ENCODE assay signal across 9 cellular contexts in the genomic region with DNA sequence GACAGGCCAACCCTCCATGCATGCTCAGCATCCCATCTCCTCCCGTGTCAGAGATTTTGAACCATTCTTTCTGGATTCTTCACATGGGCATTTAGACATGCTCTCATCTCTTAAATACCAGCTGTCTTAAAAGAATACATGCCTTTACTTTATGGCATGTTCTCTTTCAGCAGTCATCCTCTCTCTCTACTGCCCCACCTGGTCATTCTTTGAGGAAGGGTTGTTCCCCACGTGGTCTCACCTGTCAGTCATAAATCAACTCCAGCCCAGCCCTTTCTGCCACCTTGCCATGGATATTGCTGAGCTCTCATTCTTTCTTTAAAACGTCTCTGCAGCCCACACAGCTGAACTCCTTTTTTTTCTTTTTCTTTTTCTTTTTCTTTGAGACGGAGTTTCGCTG.
DNase-seq lines count a peak whose midpoint lies in the region; ATAC-seq and TF ChIP-seq lines count a peak whose summit lies in the region.
"Had no signal": no experiment of that assay in that cellular context is flagged by ENCODE, and none has a peak within 500 bp of the region (broad histone marks: within the 10 kb centered on the region; RNA-seq: fewer than 3 reads in every experiment).

No MANE protein-coding gene starts in this region.

- H3K9me3 ChIP-seq in DND-41 (ENCODE audit: insufficient read depth, low read length, severe bottlenecking) (no peaks in the 10 kb centered on the region), muscle layer of colon (ENCODE audit: low read length) (no peaks in the 10 kb centered on the region)
- H3K9me3 ChIP-seq: Peyer's patch had no signal

- ATAC-seq in DND-41 (ENCODE audit: insufficient read depth, low read depth) (no peak), GM19452 (IDR thresholded peaks at IDR 0.05; ENCODE audit: unreplicated experiment) (peak; percentile 42), GM21528 (IDR thresholded peaks at IDR 0.05; ENCODE audit: low FRiP score, unreplicated experiment) (no peak), GM19324 (IDR thresholded peaks at IDR 0.05; ENCODE audit: low FRiP score, unreplicated experiment) (no peak)

- H3K4me1 ChIP-seq in DND-41 (ENCODE audit: insufficient read depth, low read length) (no peaks in the 10 kb centered on the region), muscle layer of colon (ENCODE audit: insufficient read depth, low read length) (peaks cover 73% of the 10 kb centered on the region)

- H3K9ac ChIP-seq in DND-41 (ENCODE audit: low read depth, low read length) (no peak overlapping the region), muscle layer of colon (ENCODE audit: low read length) (no peak overlapping the region)

- H3K4me2 ChIP-seq in DND-41 (ENCODE audit: insufficient read depth, low read length): no peak overlapping the region

- no peak overlapping the region for H2AFZ ChIP-seq in DND-41 (ENCODE audit: low read depth, low read length)

- no peaks in the 10 kb centered on the region for H4K20me1 ChIP-seq in DND-41 (ENCODE audit: insufficient read depth, low read length)

- H3K36me3 ChIP-seq in DND-41 (ENCODE audit: insufficient read depth, low read length): no peaks in the 10 kb centered on the region
- H3K36me3 ChIP-seq in muscle layer of colon (ENCODE audit: insufficient read depth, low read length): no peaks in the 10 kb centered on the region
- H3K36me3 ChIP-seq: Peyer's patch had no signal

- no peaks in the 10 kb centered on the region for H3K79me2 ChIP-seq in DND-41 (ENCODE audit: insufficient read depth, low read length)

- H3K4me3 ChIP-seq in DND-41 (ENCODE audit: low read depth in 1 of 2, low read length in 2 of 2) (no peak overlapping the region), muscle layer of colon (ENCODE audit: low read depth in 1 of 2, low read length in 2 of 2) (no peak overlapping the region), dorsolateral prefrontal cortex (no peak overlapping the region)
- H3K4me3 ChIP-seq: Peyer's patch had no signal

- H3K27ac ChIP-seq in DND-41 (ENCODE audit: low read length) (no peak overlapping the region), muscle layer of colon (ENCODE audit: low read depth, low read length) (peak overlapping the region; percentile 42), dorsolateral prefrontal cortex (no peak overlapping the region)
- H3K27ac ChIP-seq: Peyer's patch had no signal

- TF ChIP-seq CTCF in DND-41 (IDR thresholded peaks at IDR 0.05; ENCODE audit: borderline replicate concordance, extremely low read depth, low read length, poor library complexity, severe bottlenecking) (peak; percentile 29), dorsolateral prefrontal cortex (IDR thresholded peaks at IDR 0.05 in 54 of 56, conservative IDR thresholded peaks at IDR 0.05 in 2 of 56; ENCODE audit: low read depth in 1 of 56, partially characterized antibody in 56 of 56) (no peak)

- no peak for DNase-seq in DND-41
- peak; percentile 72 for DNase-seq in RPMI8226
- DNase-seq in dorsolateral prefrontal cortex: no peak
- no peak for DNase-seq in activated CD4-positive, alpha-beta T cell treated with anti-CD3 and anti-CD28 coated beads, Interleukin-2, amount 50 U/mL, for 1 hour
- DNase-seq: Peyer's patch had no signal

- intact Hi-C loops in dorsolateral prefrontal cortex (cut with DNase I): no loop called here

- no peaks in the 10 kb centered on the region for H3K27me3 ChIP-seq in DND-41 (ENCODE audit: insufficient read depth, low read length, poor library complexity)
- no peaks in the 10 kb centered on the region for H3K27me3 ChIP-seq in muscle layer of colon (ENCODE audit: control insufficient read depth in 1 of 2, insufficient read depth in 2 of 2, low read length in 2 of 2)
- peaks cover 0 to 2% (median 0%) of the 10 kb centered on the region in 45 donors for H3K27me3 ChIP-seq in dorsolateral prefrontal cortex
- H3K27me3 ChIP-seq: Peyer's patch had no signal
